ENCODE assay signal across 12 cellular contexts in genomic region chr3:46312996-46313395, GRCh38. TPM values are rescaled to one million over a fixed set of nuclear protein-coding genes. Genes with fewer than 3 reads are reported as not detected.
DNase-seq lines count a peak whose midpoint lies in the region; ATAC-seq, FAIRE-seq and TF ChIP-seq lines count a peak whose summit lies in the region.
"Had no signal": no experiment of that assay in that cellular context is flagged by ENCODE, and none has a peak within 500 bp of the region (broad histone marks: within the 10 kb centered on the region; RNA-seq: fewer than 3 reads in every experiment).

No MANE protein-coding gene starts in this region.

- peak in 1 of 2 donors; percentile 7 for TF ChIP-seq RAD21 in liver (IDR thresholded peaks at IDR 0.05)
- TF ChIP-seq RAD21 in HepG2 (CRISPR knock-in tag; IDR thresholded peaks at IDR 0.05): no peak

- DNase-seq in HepG2 (ENCODE audit: low spot score): no peak
- peak; percentile 20 for DNase-seq in choroid plexus epithelial cell (ENCODE audit: low read depth)
- DNase-seq in lower lobe of right lung: no peak
- no peak for DNase-seq in stimulated activated CD4-positive, alpha-beta T cell treated with anti-CD3 and anti-CD28 coated beads, Interleukin-15, amount 100 ng/mL, for 24 hours
- DNase-seq in T-helper 2 cell: no peak
- DNase-seq in effector CD8-positive, alpha-beta T cell (lab: John Stamatoyannopoulos, UW): no peak
- DNase-seq: NCI-H1105 treated with DMSO at 0.1 percent for 48 hours; NK-92 treated with Interleukin-12 subunit alpha and Interleukin-12 subunit beta, amount 100 ng/mL, for 24 hours; T-helper 17 cell had no signal

- H3K4me1 ChIP-seq in liver (ENCODE audit: control insufficient read depth in 4 of 4, insufficient read depth in 4 of 4, low read length in 3 of 4) (no peaks in the 10 kb centered on the region), HepG2 (ENCODE audit: insufficient read depth, low read length) (no peaks in the 10 kb centered on the region), lower lobe of right lung (peaks cover 20% of the 10 kb centered on the region)

- no peak overlapping the region for H3K4me3 ChIP-seq in liver (ENCODE audit: low read depth in 1 of 3, low read length in 3 of 3)
- no peak overlapping the region for H3K4me3 ChIP-seq in HepG2 (replicated peaks in 1 of 3; ENCODE audit: insufficient read depth in 1 of 3, low read depth in 2 of 3, low read length in 3 of 3)
- no peak overlapping the region for H3K4me3 ChIP-seq in choroid plexus epithelial cell (ENCODE audit: low read depth, low read length)
- no peak overlapping the region for H3K4me3 ChIP-seq in lower lobe of right lung

- H3K9me3 ChIP-seq in liver (ENCODE audit: control insufficient read depth in 4 of 4, low read length in 3 of 4) (no peaks in the 10 kb centered on the region), HepG2 (ENCODE audit: low read length) (no peaks in the 10 kb centered on the region), lower lobe of right lung (no peaks in the 10 kb centered on the region)

- CTCF ChIA-PET in HepG2 (lab: Yijun Ruan, JAX; ENCODE audit: low intra/inter-chr PET ratio, low total read pairs): no interaction called here

- 75% methylated on average over 1 of the region's 1 CpG for WGBS in liver
- 8% methylated on average over 1 of the region's 1 CpG for WGBS in HepG2 (ENCODE audit: low lambda C conversion rate)

- H3K27me3 ChIP-seq in liver (ENCODE audit: control insufficient read depth in 4 of 4, insufficient read depth in 4 of 4, low read length in 3 of 4) (peaks cover 0 to 6% (median 0%) of the 10 kb centered on the region in 4 donors), HepG2 (ENCODE audit: control insufficient read depth in 1 of 2, insufficient read depth in 2 of 2, low read length in 2 of 2) (no peaks in the 10 kb centered on the region), lower lobe of right lung (ENCODE audit: low read depth) (no peaks in the 10 kb centered on the region)

- no peaks in the 10 kb centered on the region for H4K20me1 ChIP-seq in HepG2 (ENCODE audit: insufficient read depth, low read length)

- H3K36me3 ChIP-seq in liver (ENCODE audit: control insufficient read depth in 4 of 4, insufficient read depth in 3 of 4, low read depth in 1 of 4, low read length in 3 of 4): no peaks in the 10 kb centered on the region
- H3K36me3 ChIP-seq in HepG2 (replicated peaks in 1 of 2; ENCODE audit: control insufficient read depth in 1 of 2, insufficient read depth in 2 of 2, low read length in 2 of 2): no peaks in the 10 kb centered on the region
- no peaks in the 10 kb centered on the region for H3K36me3 ChIP-seq in lower lobe of right lung

- H3K4me2 ChIP-seq in HepG2 (ENCODE audit: low read depth, low read length): no peak overlapping the region

- no peak overlapping the region for H3K9ac ChIP-seq in liver (ENCODE audit: low read depth in 1 of 2, low read length in 2 of 2)
- no peak overlapping the region for H3K9ac ChIP-seq in HepG2 (ENCODE audit: insufficient read depth, low read depth, low read length)

- H3K79me2 ChIP-seq in HepG2 (ENCODE audit: insufficient read depth, low read length): no peaks in the 10 kb centered on the region

- TF ChIP-seq CTCF in liver (IDR thresholded peaks at IDR 0.05; ENCODE audit: low read depth, low read length, missing input control) (no peak), HepG2 (CRISPR knock-in tag; IDR thresholded peaks at IDR 0.05) (no peak), choroid plexus epithelial cell (conservative IDR thresholded peaks at IDR 0.05; ENCODE audit: low read depth, low read length) (no peak), lower lobe of right lung (IDR thresholded peaks at IDR 0.05) (no peak)

- in situ Hi-C loops in HepG2 (cut with HindIII; ENCODE audit: extremely low pct_ligation_motif_present, low pct_unique_long_range_greater_than_20kb): no loop called here

- no peak overlapping the region for H2AFZ ChIP-seq in HepG2 (ENCODE audit: low read length)

- POLR2A ChIA-PET in HepG2 (lab: Yijun Ruan, JAX): no interaction called here

- H3K27ac ChIP-seq in liver (ENCODE audit: low read depth in 1 of 2, low read length in 2 of 2) (no peak overlapping the region), HepG2 (ENCODE audit: extremely low read length, insufficient read depth, low read length) (no peak overlapping the region), lower lobe of right lung (no peak overlapping the region)

- TF ChIP-seq EP300 in HepG2 (IDR thresholded peaks at IDR 0.05; ENCODE audit: low read depth in 2 of 2, low read length in 2 of 2): no peak
- no peak for TF ChIP-seq EP300 in HepG2 (CRISPR knock-in tag; IDR thresholded peaks at IDR 0.05; ENCODE audit: borderline replicate concordance)

- intact Hi-C loops in HepG2 (cut with micrococcal nuclease; ENCODE audit: unreplicated experiment) (no loop called here), lower lobe of right lung (cut with DNase I) (no loop called here)

- BruUV-seq in HepG2 (replicated peaks; lab: Mats Ljungman, UMichigan): no TSS peak

- FAIRE-seq in HepG2 (lab: Jason Lieb, UNC): no peak

- no peak for ATAC-seq in HepG2
- peak; percentile 78 to 87 for ATAC-seq in lower lobe of right lung
- no peak for ATAC-seq in HG03135 (IDR thresholded peaks at IDR 0.05; ENCODE audit: unreplicated experiment)
- ATAC-seq: T-helper 17 cell had no signal

- no peak for TF ChIP-seq POLR2A in HepG2 (IDR thresholded peaks at IDR 0.05; ENCODE audit: insufficient read depth in 1 of 2, low read depth in 2 of 2, low read length in 2 of 2)

TF ChIP-seq in liver, 16 proteins besides CTCF, POLR2A, EP300 and RAD21:
- TF ChIP-seq MAX (IDR thresholded peaks at IDR 0.05): peak; percentile 44
- no peak for TF ChIP-seq FOXA2 (IDR thresholded peaks at IDR 0.05)
- no peak for TF ChIP-seq NR2F2 (IDR thresholded peaks at IDR 0.05)

TF ChIP-seq in HepG2, 621 proteins besides CTCF, POLR2A, EP300 and RAD21 (continues in another document):
- TF ChIP-seq MEF2D (CRISPR knock-in tag; IDR thresholded peaks at IDR 0.05) (no peak), ZNF33B (CRISPR knock-in tag; IDR thresholded peaks at IDR 0.05) (no peak), ZNF12 (CRISPR knock-in tag; IDR thresholded peaks at IDR 0.05) (no peak), U2AF2 (IDR thresholded peaks at IDR 0.05; ENCODE audit: low read depth, low read length) (no peak), ZNF24 (IDR thresholded peaks at IDR 0.05) (no peak)

RNA-seq across cellular contexts. Expression of gene CCR2, which starts 40.9 kb away (rescaled TPM):
- total RNA-seq in liver: 1 to 10 TPM; 3.3 to 3.4 TPM
- polyA plus RNA-seq in liver: 1 to 10 TPM in 1 of 2 donors, under 1 TPM in 1; 0.68 to 1.5 TPM
- not detected in 2 replicates for total RNA-seq in HepG2 (2016; rRNA removed; fragmentation: Illumina TruSeq; extraction: Trizol)
- total RNA-seq in HepG2 (2016; cell fraction: cytosol; rRNA removed; fragmentation: Illumina TruSeq; extraction: Trizol; ENCODE audit: low read depth): not detected in 2 replicates
- not detected in 2 replicates for total RNA-seq in HepG2 (2016; cell fraction: insoluble cytoplasmic fraction; rRNA removed; fragmentation: Illumina TruSeq; extraction: Trizol)
- total RNA-seq in HepG2 (2016; cell fraction: membrane; rRNA removed; fragmentation: Illumina TruSeq; extraction: Trizol): not detected in 2 replicates
- total RNA-seq in HepG2 (2016; cell fraction: nucleus; rRNA removed; fragmentation: Illumina TruSeq; extraction: Trizol): not detected in 2 replicates
- polyA plus RNA-seq in HepG2 (2011; rRNA removed): not detected in 2 replicates
- not detected in 2 replicates for polyA plus RNA-seq in HepG2 (2011; cell fraction: cytosol; rRNA removed)
- not detected in 2 replicates for polyA plus RNA-seq in HepG2 (2011; cell fraction: nucleus; rRNA removed)
- not detected in 2 replicates for polyA plus RNA-seq in HepG2 (2012)
- polyA plus RNA-seq in HepG2 (2016; cell fraction: cytosol; fragmentation: Illumina TruSeq; extraction: Trizol; ENCODE audit: low read depth): not detected in 2 replicates
- not detected in 2 replicates for polyA plus RNA-seq in HepG2 (2016; cell fraction: insoluble cytoplasmic fraction; fragmentation: Illumina TruSeq; extraction: Trizol; ENCODE audit: low read depth)
- polyA plus RNA-seq in HepG2 (2016; cell fraction: membrane; fragmentation: Illumina TruSeq; extraction: Trizol; ENCODE audit: low read depth): not detected in 2 replicates
- not detected in 2 replicates for polyA plus RNA-seq in HepG2 (2016; cell fraction: nucleus; fragmentation: Illumina TruSeq; extraction: Trizol; ENCODE audit: insufficient read depth, low read depth)
- polyA minus RNA-seq in HepG2 (2011; rRNA and poly(A)+ RNA removed; ENCODE audit: low replicate concordance): not detected in 2 replicates
- polyA minus RNA-seq in HepG2 (2011; cell fraction: cytosol; rRNA and poly(A)+ RNA removed): not detected in 2 replicates
- not detected in 2 replicates for polyA minus RNA-seq in HepG2 (2011; cell fraction: nucleus; rRNA and poly(A)+ RNA removed)
- 15.8 TPM for total RNA-seq in lower lobe of right lung
- polyA plus RNA-seq: neural cell had no signal

RNA-seq across cellular contexts. Expression of gene CCR5, which starts 57.8 kb away (rescaled TPM):
- total RNA-seq in liver (under 1 TPM; 0.23 to 0.75 TPM), HepG2 (2016; rRNA removed; fragmentation: Illumina TruSeq; extraction: Trizol) (not detected in 2 replicates), lower lobe of right lung (5.3 TPM)
- polyA plus RNA-seq in liver (under 1 TPM; 0.06 to 0.51 TPM), HepG2 (2011; rRNA removed) (not detected in 2 replicates)
- total RNA-seq in HepG2 (2016; cell fraction: cytosol; rRNA removed; fragmentation: Illumina TruSeq; extraction: Trizol; ENCODE audit: low read depth): not detected in 2 replicates
- total RNA-seq in HepG2 (2016; cell fraction: insoluble cytoplasmic fraction; rRNA removed; fragmentation: Illumina TruSeq; extraction: Trizol): not detected in 2 replicates
- total RNA-seq in HepG2 (2016; cell fraction: membrane; rRNA removed; fragmentation: Illumina TruSeq; extraction: Trizol): not detected in 2 replicates
- not detected in 2 replicates for total RNA-seq in HepG2 (2016; cell fraction: nucleus; rRNA removed; fragmentation: Illumina TruSeq; extraction: Trizol)
- not detected in 2 replicates for polyA plus RNA-seq in HepG2 (2011; cell fraction: cytosol; rRNA removed)
- polyA plus RNA-seq in HepG2 (2011; cell fraction: nucleus; rRNA removed): not detected in 2 replicates
- not detected in 2 replicates for polyA plus RNA-seq in HepG2 (2012)
- not detected in 2 replicates for polyA plus RNA-seq in HepG2 (2016; cell fraction: cytosol; fragmentation: Illumina TruSeq; extraction: Trizol; ENCODE audit: low read depth)
- not detected in 2 replicates for polyA plus RNA-seq in HepG2 (2016; cell fraction: insoluble cytoplasmic fraction; fragmentation: Illumina TruSeq; extraction: Trizol; ENCODE audit: low read depth)
- polyA plus RNA-seq in HepG2 (2016; cell fraction: membrane; fragmentation: Illumina TruSeq; extraction: Trizol; ENCODE audit: low read depth): not detected in 2 replicates
- polyA plus RNA-seq in HepG2 (2016; cell fraction: nucleus; fragmentation: Illumina TruSeq; extraction: Trizol; ENCODE audit: insufficient read depth, low read depth): not detected in 2 replicates
- polyA minus RNA-seq in HepG2 (2011; rRNA and poly(A)+ RNA removed; ENCODE audit: low replicate concordance): not detected in 2 replicates
- polyA minus RNA-seq in HepG2 (2011; cell fraction: cytosol; rRNA and poly(A)+ RNA removed): not detected in 2 replicates
- polyA minus RNA-seq in HepG2 (2011; cell fraction: nucleus; rRNA and poly(A)+ RNA removed): not detected in 2 replicates
- polyA plus RNA-seq: neural cell had no signal

Comparison
In these comparisons a context has a peak if more than half of its experiments do, and no peak if none do; other contexts are left out.
1. ATAC-seq: peak in lower lobe of right lung (2 of 2); none in HepG2 (single experiment) and HG03135 (single experiment).